Comparison of ENCODE assay signal across 24 cellular contexts in genomic region chr20:41183391-41183790, GRCh38. TPM values are rescaled to one million over a fixed set of nuclear protein-coding genes. Genes with fewer than 3 reads are reported as not detected.
DNase-seq lines count a peak whose midpoint lies in the region; TF ChIP-seq lines count a peak whose summit lies in the region.
"Had no signal": no experiment of that assay in that cellular context is flagged by ENCODE, and none has a peak within 500 bp of the region (broad histone marks: within the 10 kb centered on the region; RNA-seq: fewer than 3 reads in every experiment).

No MANE protein-coding gene starts in this region.

- POLR2A ChIA-PET in activated CD4-positive, alpha-beta memory T cell treated with anti-CD3 and anti-CD28 coated beads, Interleukin-2, amount 10 ng/mL, durations not matched to agents 7 days and 5 days (lab: Charles Lee) = no interaction called here
- POLR2A ChIA-PET in activated CD4-positive, alpha-beta memory T cell treated with anti-CD3 and anti-CD28 coated beads for 36 hours (lab: Charles Lee) = no interaction called here

- peaks cover 9% of the 10 kb centered on the region for H3K4me1 Mint-ChIP-seq in activated CD4-positive, alpha-beta memory T cell treated with anti-CD3 and anti-CD28 coated beads, Interleukin-2, amount 10 ng/mL, durations not matched to agents 7 days and 5 days
- no peaks in the 10 kb centered on the region for H3K4me1 Mint-ChIP-seq in activated CD4-positive, alpha-beta memory T cell treated with anti-CD3 and anti-CD28 coated beads for 36 hours (ENCODE audit: low read depth)
- H3K4me1 Mint-ChIP-seq: stimulated activated memory B cell treated with anti-CD40 and anti-IgM and Interleukin-4, amounts not matched to agents 10 μg/mL and 1 μg/mL and 100 μg/mL, for 72 hours had no signal

- TF ChIP-seq CTCF in dorsolateral prefrontal cortex (IDR thresholded peaks at IDR 0.05 in 54 of 56, conservative IDR thresholded peaks at IDR 0.05 in 2 of 56; ENCODE audit: low read depth in 1 of 56, partially characterized antibody in 56 of 56) (no peak), osteoblast (IDR thresholded peaks at IDR 0.05; ENCODE audit: extremely low read depth, low read depth, low read length) (no peak)

- H3K36me3 Mint-ChIP-seq in activated CD4-positive, alpha-beta memory T cell treated with anti-CD3 and anti-CD28 coated beads, Interleukin-2, amount 10 ng/mL, durations not matched to agents 7 days and 5 days (ENCODE audit: low read depth) = peaks cover 8% of the 10 kb centered on the region
- no peaks in the 10 kb centered on the region for H3K36me3 Mint-ChIP-seq in activated CD4-positive, alpha-beta memory T cell treated with anti-CD3 and anti-CD28 coated beads for 36 hours
- H3K36me3 Mint-ChIP-seq: CD4-positive, alpha-beta memory T cell; stimulated activated memory B cell treated with anti-CD40 and anti-IgM and Interleukin-4, amounts not matched to agents 10 μg/mL and 1 μg/mL and 100 μg/mL, for 72 hours had no signal

- H3K4me2 ChIP-seq in osteoblast (ENCODE audit: insufficient read depth, low read length) = no peak overlapping the region
- H3K4me2 ChIP-seq: SK-N-SH had no signal

- CTCF ChIA-PET in activated CD4-positive, alpha-beta memory T cell treated with anti-CD3 and anti-CD28 coated beads, Interleukin-2, amount 10 ng/mL, durations not matched to agents 7 days and 5 days (lab: Charles Lee) = interaction anchor here (1.4 kb wide), 1 partner anchor 11 kb away, joined by 6 read pairs; no protein-coding TSS in a partner anchor
- CTCF ChIA-PET in activated CD4-positive, alpha-beta memory T cell treated with anti-CD3 and anti-CD28 coated beads for 36 hours (lab: Charles Lee) = interaction anchor here (2.1 kb wide), 1 partner anchor 10 kb away, joined by 8 read pairs; no protein-coding TSS in a partner anchor

- peaks cover 27% of the 10 kb centered on the region for H3K79me2 ChIP-seq in osteoblast (ENCODE audit: insufficient read depth, low read length)

- peaks cover 11% of the 10 kb centered on the region for H3K4me1 ChIP-seq in osteoblast (ENCODE audit: insufficient read depth, low read length)
- H3K4me1 ChIP-seq: vagina had no signal

- no peak overlapping the region for H2AFZ ChIP-seq in osteoblast (ENCODE audit: low read length)

- no peak overlapping the region for H3K27ac Mint-ChIP-seq in activated CD4-positive, alpha-beta memory T cell treated with anti-CD3 and anti-CD28 coated beads, Interleukin-2, amount 10 ng/mL, durations not matched to agents 7 days and 5 days
- no peak overlapping the region for H3K27ac Mint-ChIP-seq in activated CD4-positive, alpha-beta memory T cell treated with anti-CD3 and anti-CD28 coated beads for 36 hours
- H3K27ac Mint-ChIP-seq: activated CD4-positive, alpha-beta T cell treated with anti-CD3 and anti-CD28 coated beads for 36 hours; activated T-helper 2 cell treated with anti-CD3 and anti-CD28 coated beads, Interferon-gamma antibody, Interleukin-2, Interleukin-4, amounts not matched to agents 10 μg/mL and 5 μg/mL and 100 μg/mL, durations not matched to agents 14 hours and 24 hours and 36 hours; stimulated activated memory B cell treated with anti-CD40 and anti-IgM and Interleukin-4, amounts not matched to agents 10 μg/mL and 1 μg/mL and 100 μg/mL, for 72 hours had no signal

- H3K27ac ChIP-seq in dorsolateral prefrontal cortex (peak overlapping the region in 55 of 59 donors; percentile 30 to 96 (median 90)), osteoblast (ENCODE audit: low read depth, low read length) (no peak overlapping the region)
- H3K27ac ChIP-seq: thoracic aorta, vagina had no signal

- DNase-seq in activated CD4-positive, alpha-beta memory T cell treated with anti-CD3 and anti-CD28 coated beads, Interleukin-2, amount 10 ng/mL, durations not matched to agents 7 days and 5 days = peak; percentile 12
- DNase-seq in activated CD4-positive, alpha-beta memory T cell treated with anti-CD3 and anti-CD28 coated beads for 36 hours = no peak
- DNase-seq in Ammon's horn (ENCODE audit: low spot score) (peak; percentile 2), dorsolateral prefrontal cortex (peak in 3 of 10 donors; percentile 2 to 25 (median 4)), osteoblast (ENCODE audit: insufficient read length, low spot score, missing footprints) (peak; percentile 18), COLO668 (lab: John Stamatoyannopoulos, UW; ENCODE audit: unreplicated experiment) (no peak), AG08396 (ENCODE audit: low spot score) (no peak), NCI-H2081 treated with DMSO at 0.1 percent for 48 hours (lab: John Stamatoyannopoulos, UW) (no peak)
- DNase-seq: activated CD4-positive, alpha-beta T cell treated with anti-CD3 and anti-CD28 coated beads for 36 hours; CD4-positive, alpha-beta memory T cell; DMS153; IMR-90; NCI-H1694; NCI-H2171; NCI-H510A; SK-N-SH; stimulated activated CD4-positive, alpha-beta T cell treated with anti-CD3 and anti-CD28 coated beads, Interleukin-4, amount 100 ng/mL, for 24 hours; T-helper 2 cell had no signal

- H3K4me3 ChIP-seq in dorsolateral prefrontal cortex (no peak overlapping the region), osteoblast (ENCODE audit: insufficient read depth, low read length) (no peak overlapping the region)
- H3K4me3 ChIP-seq: thoracic aorta, vagina had no signal

- H3K27me3 ChIP-seq in dorsolateral prefrontal cortex (no peaks in the 10 kb centered on the region), osteoblast (ENCODE audit: insufficient read depth, low read length) (no peaks in the 10 kb centered on the region)
- H3K27me3 ChIP-seq: vagina had no signal

- no peaks in the 10 kb centered on the region for H3K9me3 Mint-ChIP-seq in activated CD4-positive, alpha-beta memory T cell treated with anti-CD3 and anti-CD28 coated beads, Interleukin-2, amount 10 ng/mL, durations not matched to agents 7 days and 5 days
- H3K9me3 Mint-ChIP-seq in activated CD4-positive, alpha-beta memory T cell treated with anti-CD3 and anti-CD28 coated beads for 36 hours = no peaks in the 10 kb centered on the region
- H3K9me3 Mint-ChIP-seq: activated T-helper 2 cell treated with anti-CD3 and anti-CD28 coated beads, Interferon-gamma antibody, Interleukin-2, Interleukin-4, amounts not matched to agents 10 μg/mL and 5 μg/mL and 100 μg/mL, durations not matched to agents 14 hours and 24 hours and 36 hours; CD4-positive, alpha-beta memory T cell; central memory CD8-positive, alpha-beta T cell had no signal

- no peaks in the 10 kb centered on the region for H3K27me3 Mint-ChIP-seq in activated CD4-positive, alpha-beta memory T cell treated with anti-CD3 and anti-CD28 coated beads, Interleukin-2, amount 10 ng/mL, durations not matched to agents 7 days and 5 days
- no peaks in the 10 kb centered on the region for H3K27me3 Mint-ChIP-seq in activated CD4-positive, alpha-beta memory T cell treated with anti-CD3 and anti-CD28 coated beads for 36 hours
- H3K27me3 Mint-ChIP-seq: activated CD4-positive, alpha-beta T cell treated with anti-CD3 and anti-CD28 coated beads for 36 hours; CD4-positive, alpha-beta memory T cell; central memory CD8-positive, alpha-beta T cell; progenitor cell of endocrine pancreas; stimulated activated memory B cell treated with anti-CD40 and anti-IgM and Interleukin-4, amounts not matched to agents 10 μg/mL and 1 μg/mL and 100 μg/mL, for 72 hours had no signal

- H4K20me1 ChIP-seq in osteoblast (ENCODE audit: insufficient read depth, low read length) = no peaks in the 10 kb centered on the region

- H3K36me3 ChIP-seq in osteoblast (ENCODE audit: insufficient read depth, low read length) = peaks cover 29% of the 10 kb centered on the region
- H3K36me3 ChIP-seq: thoracic aorta had no signal

- intact Hi-C loops in activated CD4-positive, alpha-beta memory T cell treated with anti-CD3 and anti-CD28 coated beads for 36 hours (cut with micrococcal nuclease) = no loop called here
- intact Hi-C loops in dorsolateral prefrontal cortex (cut with DNase I) = no loop called here

- H3K9me3 ChIP-seq in osteoblast (ENCODE audit: low read depth, low read length) = no peaks in the 10 kb centered on the region
- H3K9me3 ChIP-seq: thoracic aorta, vagina had no signal

- no peak overlapping the region for H3K4me3 Mint-ChIP-seq in activated CD4-positive, alpha-beta memory T cell treated with anti-CD3 and anti-CD28 coated beads, Interleukin-2, amount 10 ng/mL, durations not matched to agents 7 days and 5 days
- no peak overlapping the region for H3K4me3 Mint-ChIP-seq in activated CD4-positive, alpha-beta memory T cell treated with anti-CD3 and anti-CD28 coated beads for 36 hours
- H3K4me3 Mint-ChIP-seq: activated CD4-positive, alpha-beta T cell treated with anti-CD3 and anti-CD28 coated beads for 36 hours; CD4-positive, alpha-beta memory T cell; central memory CD8-positive, alpha-beta T cell; stimulated activated memory B cell treated with anti-CD40 and anti-IgM and Interleukin-4, amounts not matched to agents 10 μg/mL and 1 μg/mL and 100 μg/mL, for 72 hours had no signal

RNA-seq across cellular contexts. Expression of gene PLCG1, which starts 46.0 kb away (rescaled TPM):
- total RNA-seq in activated CD4-positive, alpha-beta memory T cell treated with anti-CD3 and anti-CD28 coated beads, Interleukin-2, amount 10 ng/mL, durations not matched to agents 7 days and 5 days = 100 to 1,000 TPM; 267 to 286 TPM
- total RNA-seq in activated CD4-positive, alpha-beta memory T cell treated with anti-CD3 and anti-CD28 coated beads for 36 hours = 100 to 1,000 TPM; 133 to 139 TPM
- total RNA-seq in dorsolateral prefrontal cortex (100 to 1,000 TPM; 110 to 346 (median 179) TPM), osteoblast (72.4 and 73.7 TPM in 2 replicates)

Comparison
In these comparisons a context has a peak if more than half of its experiments do, and no peak if none do; other contexts are left out.
1. DNase-seq: peak in activated CD4-positive, alpha-beta memory T cell treated with anti-CD3 and anti-CD28 coated beads, Interleukin-2, amount 10 ng/mL, durations not matched to agents 7 days and 5 days (single experiment), Ammon's horn (single experiment) and osteoblast (single experiment); none in activated CD4-positive, alpha-beta memory T cell treated with anti-CD3 and anti-CD28 coated beads for 36 hours (single experiment), COLO668 (single experiment), AG08396 (single experiment) and NCI-H2081 treated with DMSO at 0.1 percent for 48 hours (single experiment).